ENCODE assay signal across 17 cellular contexts in genomic region chr3:113228969-113229368, GRCh38. TPM values are rescaled to one million over a fixed set of nuclear protein-coding genes. Genes with fewer than 3 reads are reported as not detected.
DNase-seq lines count a peak whose midpoint lies in the region; ATAC-seq and TF ChIP-seq lines count a peak whose summit lies in the region.
"Had no signal": no experiment of that assay in that cellular context is flagged by ENCODE, and none has a peak within 500 bp of the region (broad histone marks: within the 10 kb centered on the region; RNA-seq: fewer than 3 reads in every experiment).

No MANE protein-coding gene starts in this region.

- H3K27me3 ChIP-seq in SJCRH30, result no peaks in the 10 kb centered on the region
- H3K27me3 ChIP-seq in gastroesophageal sphincter, result no peaks in the 10 kb centered on the region
- no peaks in the 10 kb centered on the region for H3K27me3 ChIP-seq in muscle layer of colon (ENCODE audit: control insufficient read depth in 1 of 2, insufficient read depth in 2 of 2, low read length in 2 of 2)
- no peaks in the 10 kb centered on the region for H3K27me3 ChIP-seq in suprapubic skin

- peak overlapping the region; percentile 34 for H3K9ac ChIP-seq in muscle layer of colon (ENCODE audit: low read length)

- H3K27ac ChIP-seq in SJCRH30 (peak overlapping the region; percentile 20; the same call in 1 of the 2 replicates), gastroesophageal sphincter (peak overlapping the region; percentile 8 to 72 (median 40)), muscle layer of colon (ENCODE audit: low read depth, low read length) (no peak overlapping the region), suprapubic skin (peak overlapping the region; percentile 31)

- WGBS in gastroesophageal sphincter (ENCODE audit: low coverage in 1 of 2), 2 donors, result 0 to 60% methylated on average over 1 of the region's 5 CpGs
- 34% methylated on average over 5 of the region's 5 CpGs for WGBS in suprapubic skin

- DNase-seq in SJCRH30 (peak; percentile 36 to 65), suprapubic skin (ENCODE audit: low spot score in 2 of 2) (no peak), MV-4-11 (lab: John Stamatoyannopoulos, UW) (no peak), NAMALWA (ENCODE audit: low spot score) (no peak), NCI-H1930 (lab: John Stamatoyannopoulos, UW) (no peak)
- DNase-seq: Calu3; CD4-positive, CD25-positive, alpha-beta regulatory T cell; DMS79; Kasumi-1; NCI-H1417; NCI-H187 treated with DMSO at 0.1 percent for 48 hours; NCI-H526 treated with DMSO at 0.1 percent for 48 hours; SHP77 treated with DMSO at 0.1 percent for 48 hours had no signal

- TF ChIP-seq POLR2A in gastroesophageal sphincter (IDR thresholded peaks at IDR 0.05) (no peak), suprapubic skin (IDR thresholded peaks at IDR 0.05) (no peak)

- H3K36me3 ChIP-seq in SJCRH30, result peaks cover 7% of the 10 kb centered on the region; the same call in 1 of the 2 replicates
- H3K36me3 ChIP-seq in gastroesophageal sphincter, result peaks cover 0 to 15% of the 10 kb centered on the region in 2 donors
- peaks cover 41% of the 10 kb centered on the region for H3K36me3 ChIP-seq in muscle layer of colon (ENCODE audit: insufficient read depth, low read length)
- peaks cover 7% of the 10 kb centered on the region for H3K36me3 ChIP-seq in suprapubic skin

- ATAC-seq in gastroesophageal sphincter (no peak), HG03175 (IDR thresholded peaks at IDR 0.05; ENCODE audit: unreplicated experiment) (no peak)

- no peak for TF ChIP-seq EP300 in gastroesophageal sphincter (IDR thresholded peaks at IDR 0.05)
- no peak for TF ChIP-seq EP300 in suprapubic skin (IDR thresholded peaks at IDR 0.05)

- no peak overlapping the region for H3K4me3 ChIP-seq in SJCRH30
- H3K4me3 ChIP-seq in gastroesophageal sphincter, result no peak overlapping the region
- no peak overlapping the region for H3K4me3 ChIP-seq in muscle layer of colon (ENCODE audit: low read depth in 1 of 2, low read length in 2 of 2)
- H3K4me3 ChIP-seq in suprapubic skin, result no peak overlapping the region

- TF ChIP-seq CTCF in gastroesophageal sphincter (IDR thresholded peaks at IDR 0.05) (no peak), suprapubic skin (IDR thresholded peaks at IDR 0.05) (no peak)

- H3K4me1 ChIP-seq in SJCRH30 (peaks cover 75% of the 10 kb centered on the region), gastroesophageal sphincter (peaks cover 14 to 93% (median 30%) of the 10 kb centered on the region in 3 donors), muscle layer of colon (ENCODE audit: insufficient read depth, low read length) (peaks cover 68% of the 10 kb centered on the region), suprapubic skin (peaks cover 53% of the 10 kb centered on the region)

- H3K9me3 ChIP-seq in SJCRH30 (replicated peaks) (no peaks in the 10 kb centered on the region), gastroesophageal sphincter (no peaks in the 10 kb centered on the region), muscle layer of colon (ENCODE audit: low read length) (no peaks in the 10 kb centered on the region), suprapubic skin (no peaks in the 10 kb centered on the region)

RNA-seq across cellular contexts. Expression of gene BOC, which starts 17.6 kb away (rescaled TPM):
- total RNA-seq in SJCRH30 (2014; rRNA removed; shearing (Covaris generic)), result 13.4 and 15.3 TPM in 2 replicates
- total RNA-seq in gastroesophageal sphincter (100 to 1,000 TPM in 1 of 4 donors, 10 to 100 TPM in 3; 41.5 to 130 (median 73.9) TPM), suprapubic skin (100 to 1,000 TPM in 2 of 4 donors, 10 to 100 TPM in 2; 75.6 to 159 (median 105) TPM)
- total RNA-seq: CD4-positive, CD25-positive, alpha-beta regulatory T cell; G401 had no signal

Comparison
In these comparisons a context has a peak if more than half of its experiments do, and no peak if none do; other contexts are left out.
1. DNase-seq: peak in SJCRH30 (2 of 2); none in suprapubic skin (0 of 2), MV-4-11 (single experiment), NAMALWA (single experiment) and NCI-H1930 (0 of 2).